21 cellular contexts compared by ENCODE assay signal in the genomic region with DNA sequence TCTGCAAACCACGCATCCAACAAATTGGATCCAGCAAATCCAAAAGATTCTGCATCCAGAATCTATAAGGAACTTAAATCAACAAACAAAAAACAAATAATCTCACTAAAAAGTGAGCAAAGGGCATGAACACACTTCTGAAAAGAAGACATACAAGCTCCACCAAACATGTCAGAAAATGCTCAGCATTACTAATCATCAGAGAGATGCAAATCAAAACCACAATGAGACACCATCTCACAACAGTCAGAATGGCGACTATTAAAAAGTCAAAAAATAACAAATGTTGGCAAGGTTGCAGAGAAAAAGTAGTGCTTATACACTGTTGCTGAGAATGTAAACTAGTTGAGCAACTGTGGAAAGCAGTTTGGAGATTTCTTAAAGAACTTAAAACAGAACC. TPM values are rescaled to one million over a fixed set of nuclear protein-coding genes. Genes with fewer than 3 reads are reported as not detected.
DNase-seq lines count a peak whose midpoint lies in the region; ATAC-seq, FAIRE-seq and TF ChIP-seq lines count a peak whose summit lies in the region.
"Had no signal": no experiment of that assay in that cellular context is flagged by ENCODE, and none has a peak within 500 bp of the region (broad histone marks: within the 10 kb centered on the region; RNA-seq: fewer than 3 reads in every experiment).

No MANE protein-coding gene starts in this region.

- no peaks in the 10 kb centered on the region for H3K9me3 ChIP-seq in mammary epithelial cell (replicated peaks; ENCODE audit: insufficient read depth, low read length)
- H3K9me3 ChIP-seq in breast epithelium: no peaks in the 10 kb centered on the region
- no peaks in the 10 kb centered on the region for H3K9me3 ChIP-seq in GM12878 (replicated peaks; ENCODE audit: control insufficient read depth, insufficient read depth, low read length)

- intact Hi-C loops in mammary epithelial cell (cut with micrococcal nuclease): no loop called here
- intact Hi-C loops in breast epithelium (cut with DNase I; ENCODE audit: low total_unique reads): no loop called here
- intact Hi-C loops in GM12878 (cut with micrococcal nuclease; ENCODE audit: unreplicated experiment): loop anchor here (10.0 kb wide), 1 partner anchor 185 kb away; no protein-coding TSS in a partner anchor
- intact Hi-C loops in activated T-helper 1 cell treated with anti-CD3 and anti-CD28 coated beads, Interleukin-12 subunit alpha, Interleukin-12 subunit beta, Interleukin-2, Interleukin-4 antibody, amounts not matched to agents 30 ng/mL and 10 ng/mL and 1 ng/mL, durations not matched to agents 14 hours and 24 hours and 36 hours (cut with micrococcal nuclease): no loop called here

- no peak overlapping the region for H3K27ac Mint-ChIP-seq in activated T-helper 1 cell treated with anti-CD3 and anti-CD28 coated beads, Interleukin-12 subunit alpha, Interleukin-12 subunit beta, Interleukin-2, Interleukin-4 antibody, amounts not matched to agents 30 ng/mL and 10 ng/mL and 1 ng/mL, durations not matched to agents 14 hours and 24 hours and 36 hours
- H3K27ac Mint-ChIP-seq: CD14-positive monocyte; CD8-positive, alpha-beta T cell; H9 had no signal

- dilution Hi-C loops in mammary epithelial cell (cut with HindIII; ENCODE audit: low sequenced_read_pairs): no loop called here

- RAD21 ChIA-PET in GM12878 (lab: Charles Lee; ENCODE audit: unreplicated experiment): no interaction called here

- in situ Hi-C loops in mammary epithelial cell (cut with MboI; ENCODE audit: low sequenced_read_pairs in 2 of 2): no loop called here
- in situ Hi-C loops in GM12878 (cut with MboI): no loop called here

- H3K4me2 ChIP-seq in mammary epithelial cell (ENCODE audit: insufficient read depth, low read depth, low read length) (no peak overlapping the region), GM12878 (ENCODE audit: control insufficient read depth, insufficient read depth) (no peak overlapping the region)

- TF ChIP-seq EP300 in GM12878 (IDR thresholded peaks at IDR 0.05; ENCODE audit: borderline replicate concordance in 1 of 2, control insufficient read depth in 1 of 2, low read depth in 2 of 2, low read length in 2 of 2): no peak

- no peak for FAIRE-seq in GM12878 (lab: Jason Lieb, UNC)
- FAIRE-seq: D721Med, GM18507 had no signal

- 50% methylated on average over 2 of the region's 2 CpGs for WGBS in mammary epithelial cell (ENCODE audit: low coverage, missing lambda C conversion rate)
- WGBS in GM12878 (ENCODE audit: insufficient coverage, insufficient replicate concordance, low lambda C conversion rate, missing lambda C conversion rate): 5% methylated on average over 2 of the region's 2 CpGs

- H3K36me3 Mint-ChIP-seq in activated T-helper 1 cell treated with anti-CD3 and anti-CD28 coated beads, Interleukin-12 subunit alpha, Interleukin-12 subunit beta, Interleukin-2, Interleukin-4 antibody, amounts not matched to agents 30 ng/mL and 10 ng/mL and 1 ng/mL, durations not matched to agents 14 hours and 24 hours and 36 hours (ENCODE audit: low read depth): no peaks in the 10 kb centered on the region
- H3K36me3 Mint-ChIP-seq: CD14-positive monocyte; CD8-positive, alpha-beta T cell had no signal

- CTCF ChIA-PET in mammary epithelial cell (lab: Charles Lee; ENCODE audit: low non-redundant PET): no interaction called here
- CTCF ChIA-PET in GM12878 (lab: Yijun Ruan, JAX): no interaction called here

- H3K27ac ChIP-seq in mammary epithelial cell (ENCODE audit: insufficient read depth, low read depth, low read length): no peak overlapping the region
- H3K27ac ChIP-seq in breast epithelium: no peak overlapping the region
- H3K27ac ChIP-seq in GM12878 (ENCODE audit: control insufficient read depth, insufficient read depth): no peak overlapping the region
- H3K27ac ChIP-seq in foreskin keratinocyte: no peak overlapping the region
- H3K27ac ChIP-seq: 22Rv1, HL-60 had no signal

- H3K4me3 ChIP-seq in mammary epithelial cell (replicated peaks in 1 of 3; ENCODE audit: insufficient read depth in 1 of 3, low read depth in 2 of 3, low read length in 3 of 3) (no peak overlapping the region), breast epithelium (no peak overlapping the region), GM12878 (no peak overlapping the region)

- H4K20me1 ChIP-seq in mammary epithelial cell (ENCODE audit: insufficient read depth, low read length) (no peaks in the 10 kb centered on the region), GM12878 (ENCODE audit: control insufficient read depth, insufficient read depth) (no peaks in the 10 kb centered on the region)

- TF ChIP-seq POLR2A in breast epithelium (IDR thresholded peaks at IDR 0.05) (no peak), GM12878 (IDR thresholded peaks at IDR 0.05; ENCODE audit: low read depth, low read length) (no peak)

- H3K4me1 ChIP-seq in mammary epithelial cell (ENCODE audit: insufficient read depth, low read length) (no peaks in the 10 kb centered on the region), breast epithelium (no peaks in the 10 kb centered on the region), GM12878 (ENCODE audit: control insufficient read depth, insufficient read depth, low read length) (no peaks in the 10 kb centered on the region), foreskin keratinocyte (no peaks in the 10 kb centered on the region)

- no peak overlapping the region for H3K4me3 Mint-ChIP-seq in activated T-helper 1 cell treated with anti-CD3 and anti-CD28 coated beads, Interleukin-12 subunit alpha, Interleukin-12 subunit beta, Interleukin-2, Interleukin-4 antibody, amounts not matched to agents 30 ng/mL and 10 ng/mL and 1 ng/mL, durations not matched to agents 14 hours and 24 hours and 36 hours
- H3K4me3 Mint-ChIP-seq: CD14-positive monocyte; CD8-positive, alpha-beta T cell; H9 had no signal

- H3K9me3 Mint-ChIP-seq in activated T-helper 1 cell treated with anti-CD3 and anti-CD28 coated beads, Interleukin-12 subunit alpha, Interleukin-12 subunit beta, Interleukin-2, Interleukin-4 antibody, amounts not matched to agents 30 ng/mL and 10 ng/mL and 1 ng/mL, durations not matched to agents 14 hours and 24 hours and 36 hours: no peaks in the 10 kb centered on the region
- H3K9me3 Mint-ChIP-seq: CD8-positive, alpha-beta T cell; H9 had no signal

- H3K27me3 ChIP-seq in mammary epithelial cell (ENCODE audit: insufficient read depth, low read length) (peaks cover 5% of the 10 kb centered on the region), breast epithelium (no peaks in the 10 kb centered on the region), GM12878 (replicated peaks in 1 of 2; ENCODE audit: control insufficient read depth in 2 of 2, insufficient read depth in 2 of 2, low read length in 1 of 2) (no peaks in the 10 kb centered on the region), foreskin keratinocyte (peaks cover 24% of the 10 kb centered on the region)

- TF ChIP-seq CTCF in mammary epithelial cell (conservative IDR thresholded peaks at IDR 0.05 in 1 of 2, IDR thresholded peaks at IDR 0.05 in 1 of 2; ENCODE audit: extremely low read depth in 1 of 2, insufficient read depth in 1 of 2, low read depth in 1 of 2, low read length in 2 of 2): no peak
- TF ChIP-seq CTCF in breast epithelium (IDR thresholded peaks at IDR 0.05): no peak
- no peak for TF ChIP-seq CTCF in GM12878 (IDR thresholded peaks at IDR 0.05 in 2 of 3, conservative IDR thresholded peaks at IDR 0.05 in 1 of 3; ENCODE audit: control insufficient read depth in 2 of 3, extremely low read depth in 1 of 3, insufficient read depth in 1 of 3, low read depth in 3 of 3, low read length in 3 of 3)
- TF ChIP-seq CTCF in foreskin keratinocyte (conservative IDR thresholded peaks at IDR 0.05): no peak

- H2AFZ ChIP-seq in mammary epithelial cell (ENCODE audit: low read depth, low read length) (no peak overlapping the region), GM12878 (ENCODE audit: control insufficient read depth, low read depth, low read length) (no peak overlapping the region)

- SMC1A ChIA-PET in GM12878 (lab: Charles Lee; ENCODE audit: uncharacterized antibody, unreplicated experiment): interaction anchor here (0.7 kb wide), 1 partner anchor 14 kb away, joined by 3 read pairs; no protein-coding TSS in a partner anchor

- H3K79me2 ChIP-seq in mammary epithelial cell (ENCODE audit: insufficient read depth, low read length): no peaks in the 10 kb centered on the region
- no peaks in the 10 kb centered on the region for H3K79me2 ChIP-seq in GM12878 (ENCODE audit: control insufficient read depth, insufficient read depth, low read length)

- no peak for TF ChIP-seq RAD21 in GM12878 (IDR thresholded peaks at IDR 0.05; ENCODE audit: insufficient read depth, low read depth, low read length)

- no peaks in the 10 kb centered on the region for H3K36me3 ChIP-seq in mammary epithelial cell (ENCODE audit: insufficient read depth, low read length)
- no peaks in the 10 kb centered on the region for H3K36me3 ChIP-seq in breast epithelium
- no peaks in the 10 kb centered on the region for H3K36me3 ChIP-seq in GM12878 (ENCODE audit: control insufficient read depth in 2 of 2, insufficient read depth in 2 of 2, low read length in 1 of 2)

- POLR2A ChIA-PET in GM12878 (lab: Charles Lee): no interaction called here

- no peaks in the 10 kb centered on the region for H3K4me1 Mint-ChIP-seq in activated T-helper 1 cell treated with anti-CD3 and anti-CD28 coated beads, Interleukin-12 subunit alpha, Interleukin-12 subunit beta, Interleukin-2, Interleukin-4 antibody, amounts not matched to agents 30 ng/mL and 10 ng/mL and 1 ng/mL, durations not matched to agents 14 hours and 24 hours and 36 hours (ENCODE audit: low read depth)
- H3K4me1 Mint-ChIP-seq: CD14-positive monocyte, H9 had no signal

- DNase-seq in mammary epithelial cell (peak; percentile 51), breast epithelium (ENCODE audit: low spot score in 2 of 2) (no peak), GM12878 (ENCODE audit: low read depth, low spot score) (no peak), foreskin keratinocyte (peak in 1 of 2 donors; percentile 22), pons (ENCODE audit: low spot score) (no peak), activated T-cell treated with anti-CD3 and anti-CD28 coated beads for 4 hours (no peak), ureter (ENCODE audit: low spot score) (no peak)
- DNase-seq in activated T-helper 1 cell treated with anti-CD3 and anti-CD28 coated beads, Interleukin-12 subunit alpha, Interleukin-12 subunit beta, Interleukin-2, Interleukin-4 antibody, amounts not matched to agents 30 ng/mL and 10 ng/mL and 1 ng/mL, durations not matched to agents 14 hours and 24 hours and 36 hours (ENCODE audit: low spot score): no peak
- DNase-seq: CD8-positive, alpha-beta T cell; COR-L47; DMS153; DMS79 treated with DMSO at 0.1 percent for 48 hours; EL; GDM1; GOT3; H9 had no signal

- BruUV-seq in mammary epithelial cell (replicated peaks; lab: Mats Ljungman, UMichigan) (no TSS peak), GM12878 (replicated peaks; lab: Mats Ljungman, UMichigan) (no TSS peak)

- H3K9ac ChIP-seq in mammary epithelial cell (ENCODE audit: insufficient read depth, low read length) (no peak overlapping the region), GM12878 (ENCODE audit: control insufficient read depth, insufficient read depth, low read length) (no peak overlapping the region)

- ATAC-seq in GM12878 (peak; percentile 31; the same call in 1 of the 3 replicates), foreskin keratinocyte (peak; percentile 62)
- ATAC-seq: CD8-positive, alpha-beta T cell had no signal

- peaks cover 19% of the 10 kb centered on the region for H3K27me3 Mint-ChIP-seq in activated T-helper 1 cell treated with anti-CD3 and anti-CD28 coated beads, Interleukin-12 subunit alpha, Interleukin-12 subunit beta, Interleukin-2, Interleukin-4 antibody, amounts not matched to agents 30 ng/mL and 10 ng/mL and 1 ng/mL, durations not matched to agents 14 hours and 24 hours and 36 hours (ENCODE audit: insufficient read depth)

RNA-seq across cellular contexts. Expression of a gene that starts 21.6 kb away (rescaled TPM):
- total RNA-seq in mammary epithelial cell (10 to 100 TPM; 59.9 to 89.0 TPM), breast epithelium (100 to 1,000 TPM in 1 of 3 donors, 10 to 100 TPM in 2; 74.7 to 111 (median 86.7) TPM), GM12878 (2014; rRNA removed) (53.4 and 53.8 TPM in 2 replicates), GM12878 (2014; rRNA removed; fragmentation: Illumina TruSeq; extraction: Trizol) (45.0 and 53.3 TPM in 2 replicates), GM12878 (2021) (53.8 and 56.9 TPM in 2 replicates), foreskin keratinocyte (41.5 and 42.2 TPM in 2 replicates), ureter (80.7 TPM)
- polyA plus RNA-seq in mammary epithelial cell (31.6 TPM), GM12878 (2011; rRNA removed) (183 and 346 TPM in 2 replicates), GM12878 (2014; fragmentation: Illumina TruSeq; extraction: Trizol) (54.3 and 75.6 TPM in 2 replicates), GM12878 (2014; fragmentation: Nextera tagmentation; extraction: Ambion mirVana) (10 to 100 TPM; 13.0 to 14.0 TPM), GM12878 (2014; rRNA removed) (39.3 and 41.1 TPM in 2 replicates), GM12878 (2016; fragmentation: Nextera tagmentation; extraction: Ambion mirVana) (10 to 100 TPM; 40.1 to 50.3 TPM), foreskin keratinocyte (6.5 and 7.6 TPM in 2 replicates)
- polyA minus RNA-seq in mammary epithelial cell: 74.3 TPM
- total RNA-seq in GM12878 (2013; cell fraction: nucleolus; rRNA removed): 702 and 710 TPM in 2 replicates
- polyA plus RNA-seq in GM12878 (2011; ENCODE audit: low read depth): 24.6 TPM
- 46.2 and 48.8 TPM in 2 replicates for polyA plus RNA-seq in GM12878 (2011; cell fraction: cytosol; rRNA removed)
- 176 and 315 TPM in 2 replicates for polyA plus RNA-seq in GM12878 (2011; cell fraction: nucleus; rRNA removed)
- polyA plus RNA-seq in GM12878 (2012): 45.1 and 72.0 TPM in 2 replicates
- polyA minus RNA-seq in GM12878 (2011; rRNA and poly(A)+ RNA removed): 91.4 and 115 TPM in 2 replicates
- polyA minus RNA-seq in GM12878 (2011; cell fraction: cytosol; rRNA and poly(A)+ RNA removed): 39.3 and 48.6 TPM in 2 replicates
- polyA minus RNA-seq in GM12878 (2011; cell fraction: nucleus; rRNA and poly(A)+ RNA removed): 155 and 196 TPM in 2 replicates
- total RNA-seq in activated T-helper 1 cell treated with anti-CD3 and anti-CD28 coated beads, Interleukin-12 subunit alpha, Interleukin-12 subunit beta, Interleukin-2, Interleukin-4 antibody, amounts not matched to agents 30 ng/mL and 10 ng/mL and 1 ng/mL, durations not matched to agents 14 hours and 24 hours and 36 hours: 49.5 and 52.3 TPM in 2 replicates
